ENCODE assay signal across 13 cellular contexts in the genomic region with DNA sequence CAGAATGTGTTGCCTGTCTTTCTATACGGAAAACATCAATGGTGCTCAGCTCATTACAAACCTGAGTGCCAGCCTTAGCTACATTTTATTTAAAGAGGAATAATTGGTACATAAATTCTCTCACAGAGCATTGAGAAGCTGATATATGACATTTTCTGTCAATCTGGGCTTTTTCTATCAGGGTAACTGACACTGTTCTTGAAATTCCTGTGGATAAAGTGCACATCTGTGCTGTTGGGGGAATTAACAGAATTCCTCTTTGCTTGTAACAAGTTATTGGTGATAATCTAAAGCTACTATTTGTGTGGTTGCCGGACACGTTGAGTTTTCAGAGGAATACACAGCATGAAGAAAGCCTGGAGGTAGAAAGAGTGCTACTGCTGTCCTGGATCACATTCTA.
"Had no signal": no experiment of that assay in that cellular context is flagged by ENCODE, and none has a peak within 500 bp of the region (broad histone marks: within the 10 kb centered on the region; RNA-seq: fewer than 3 reads in every experiment).

No MANE protein-coding gene starts in this region.

- H3K9me3 ChIP-seq: colonic mucosa, esophagus muscularis mucosa, esophagus squamous epithelium, gastrocnemius medialis, gastroesophageal sphincter had no signal

- H3K27me3 ChIP-seq: colonic mucosa, esophagus muscularis mucosa, esophagus squamous epithelium, foreskin keratinocyte, gastrocnemius medialis, gastroesophageal sphincter, heart left ventricle, heart right ventricle had no signal

- ATAC-seq: effector memory CD8-positive, alpha-beta T cell; esophagus mucosa; foreskin keratinocyte; gastrocnemius medialis; gastroesophageal sphincter; heart left ventricle; heart right ventricle had no signal

- H3K36me3 ChIP-seq: colonic mucosa, esophagus muscularis mucosa, esophagus squamous epithelium, gastrocnemius medialis, gastroesophageal sphincter, heart left ventricle, heart right ventricle had no signal

- H3K4me3 ChIP-seq: colonic mucosa, coronary artery, dorsolateral prefrontal cortex, esophagus muscularis mucosa, esophagus squamous epithelium, gastrocnemius medialis, gastroesophageal sphincter, heart left ventricle, heart right ventricle had no signal

- H3K27ac ChIP-seq: colonic mucosa, coronary artery, dorsolateral prefrontal cortex, epithelial cell of prostate, esophagus muscularis mucosa, esophagus squamous epithelium, foreskin keratinocyte, gastrocnemius medialis, gastroesophageal sphincter, heart left ventricle, heart right ventricle had no signal
